ENCODE assay signal across 1 cellular context in the genomic region with DNA sequence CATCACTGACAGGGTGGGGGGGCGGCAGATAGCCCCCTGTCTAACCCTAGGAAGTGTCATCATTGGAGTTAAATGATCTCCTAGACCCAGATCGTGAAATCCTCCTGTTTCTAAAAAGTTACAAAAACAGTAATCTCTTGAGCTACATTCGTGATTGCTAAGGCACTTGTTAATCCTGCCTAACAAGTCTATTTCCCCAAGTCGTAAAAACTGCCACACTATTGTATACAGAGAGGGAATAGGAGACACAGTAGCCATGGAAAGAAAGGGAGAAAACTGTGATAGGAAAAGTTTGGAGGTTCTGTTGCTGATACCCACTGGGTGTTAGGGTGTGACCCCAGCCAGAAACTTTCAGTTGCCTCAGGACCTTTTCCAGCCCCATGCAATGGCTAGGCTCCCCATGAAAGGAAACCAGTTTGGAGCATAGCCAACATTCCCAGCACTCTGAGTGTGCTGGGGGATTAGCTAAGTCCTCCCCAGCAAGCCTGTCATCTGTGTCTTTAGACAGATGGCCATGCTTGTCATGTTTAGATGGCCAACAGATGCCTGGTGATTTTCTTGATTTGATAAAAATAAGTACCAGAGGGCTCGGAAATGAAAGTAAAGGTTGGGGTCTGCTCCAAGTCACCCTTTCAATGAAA.
TF ChIP-seq lines count a peak whose summit lies in the region.

No MANE protein-coding gene starts in this region.

TF ChIP-seq in GM23338, 12 proteins besides CTCF, POLR2A, EP300 and RAD21 (continued from another document):
- TF ChIP-seq, protein P1, sequence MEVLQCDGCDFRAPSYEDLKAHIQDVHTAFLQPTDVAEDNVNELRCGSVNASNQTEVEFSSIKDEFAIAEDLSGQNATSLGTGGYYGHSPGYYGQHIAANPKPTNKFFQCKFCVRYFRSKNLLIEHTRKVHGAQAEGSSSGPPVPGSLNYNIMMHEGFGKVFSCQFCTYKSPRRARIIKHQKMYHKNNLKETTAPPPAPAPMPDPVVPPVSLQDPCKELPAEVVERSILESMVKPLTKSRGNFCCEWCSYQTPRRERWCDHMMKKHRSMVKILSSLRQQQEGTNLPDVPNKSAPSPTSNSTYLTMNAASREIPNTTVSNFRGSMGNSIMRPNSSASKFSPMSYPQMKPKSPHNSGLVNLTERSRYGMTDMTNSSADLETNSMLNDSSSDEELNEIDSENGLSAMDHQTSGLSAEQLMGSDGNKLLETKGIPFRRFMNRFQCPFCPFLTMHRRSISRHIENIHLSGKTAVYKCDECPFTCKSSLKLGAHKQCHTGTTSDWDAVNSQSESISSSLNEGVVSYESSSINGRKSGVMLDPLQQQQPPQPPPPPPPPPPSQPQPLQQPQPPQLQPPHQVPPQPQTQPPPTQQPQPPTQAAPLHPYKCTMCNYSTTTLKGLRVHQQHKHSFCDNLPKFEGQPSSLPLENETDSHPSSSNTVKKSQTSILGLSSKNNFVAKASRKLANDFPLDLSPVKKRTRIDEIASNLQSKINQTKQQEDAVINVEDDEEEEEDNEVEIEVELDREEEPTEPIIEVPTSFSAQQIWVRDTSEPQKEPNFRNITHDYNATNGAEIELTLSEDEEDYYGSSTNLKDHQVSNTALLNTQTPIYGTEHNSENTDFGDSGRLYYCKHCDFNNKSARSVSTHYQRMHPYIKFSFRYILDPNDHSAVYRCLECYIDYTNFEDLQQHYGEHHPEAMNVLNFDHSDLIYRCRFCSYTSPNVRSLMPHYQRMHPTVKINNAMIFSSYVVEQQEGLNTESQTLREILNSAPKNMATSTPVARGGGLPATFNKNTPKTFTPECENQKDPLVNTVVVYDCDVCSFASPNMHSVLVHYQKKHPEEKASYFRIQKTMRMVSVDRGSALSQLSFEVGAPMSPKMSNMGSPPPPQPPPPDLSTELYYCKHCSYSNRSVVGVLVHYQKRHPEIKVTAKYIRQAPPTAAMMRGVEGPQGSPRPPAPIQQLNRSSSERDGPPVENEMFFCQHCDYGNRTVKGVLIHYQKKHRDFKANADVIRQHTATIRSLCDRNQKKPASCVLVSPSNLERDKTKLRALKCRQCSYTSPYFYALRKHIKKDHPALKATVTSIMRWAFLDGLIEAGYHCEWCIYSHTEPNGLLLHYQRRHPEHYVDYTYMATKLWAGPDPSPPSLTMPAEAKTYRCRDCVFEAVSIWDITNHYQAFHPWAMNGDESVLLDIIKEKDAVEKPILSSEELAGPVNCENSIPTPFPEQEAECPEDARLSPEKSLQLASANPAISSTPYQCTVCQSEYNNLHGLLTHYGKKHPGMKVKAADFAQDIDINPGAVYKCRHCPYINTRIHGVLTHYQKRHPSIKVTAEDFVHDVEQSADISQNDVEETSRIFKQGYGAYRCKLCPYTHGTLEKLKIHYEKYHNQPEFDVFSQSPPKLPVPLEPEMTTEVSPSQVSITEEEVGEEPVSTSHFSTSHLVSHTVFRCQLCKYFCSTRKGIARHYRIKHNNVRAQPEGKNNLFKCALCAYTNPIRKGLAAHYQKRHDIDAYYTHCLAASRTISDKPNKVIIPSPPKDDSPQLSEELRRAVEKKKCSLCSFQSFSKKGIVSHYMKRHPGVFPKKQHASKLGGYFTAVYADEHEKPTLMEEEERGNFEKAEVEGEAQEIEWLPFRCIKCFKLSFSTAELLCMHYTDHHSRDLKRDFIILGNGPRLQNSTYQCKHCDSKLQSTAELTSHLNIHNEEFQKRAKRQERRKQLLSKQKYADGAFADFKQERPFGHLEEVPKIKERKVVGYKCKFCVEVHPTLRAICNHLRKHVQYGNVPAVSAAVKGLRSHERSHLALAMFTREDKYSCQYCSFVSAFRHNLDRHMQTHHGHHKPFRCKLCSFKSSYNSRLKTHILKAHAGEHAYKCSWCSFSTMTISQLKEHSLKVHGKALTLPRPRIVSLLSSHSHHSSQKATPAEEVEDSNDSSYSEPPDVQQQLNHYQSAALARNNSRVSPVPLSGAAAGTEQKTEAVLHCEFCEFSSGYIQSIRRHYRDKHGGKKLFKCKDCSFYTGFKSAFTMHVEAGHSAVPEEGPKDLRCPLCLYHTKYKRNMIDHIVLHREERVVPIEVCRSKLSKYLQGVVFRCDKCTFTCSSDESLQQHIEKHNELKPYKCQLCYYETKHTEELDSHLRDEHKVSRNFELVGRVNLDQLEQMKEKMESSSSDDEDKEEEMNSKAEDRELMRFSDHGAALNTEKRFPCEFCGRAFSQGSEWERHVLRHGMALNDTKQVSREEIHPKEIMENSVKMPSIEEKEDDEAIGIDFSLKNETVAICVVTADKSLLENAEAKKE (CRISPR knock-in tag; IDR thresholded peaks at IDR 0.05): no peak
- TF ChIP-seq NANOG (IDR thresholded peaks at IDR 0.05; ENCODE audit: borderline replicate concordance): no peak
- TF ChIP-seq EZH2phosphoT487 (IDR thresholded peaks at IDR 0.05; ENCODE audit: unreplicated experiment): no peak
- TF ChIP-seq STAT1 (IDR thresholded peaks at IDR 0.05; ENCODE audit: unreplicated experiment): no peak
